In genomic region chr4:98510757-98511517, GRCh38 we compare ENCODE assay signal across 12 cellular contexts.
DNase-seq lines count a peak whose midpoint lies in the region; ATAC-seq and TF ChIP-seq lines count a peak whose summit lies in the region.
"Had no signal": no experiment of that assay in that cellular context is flagged by ENCODE, and none has a peak within 500 bp of the region (broad histone marks: within the 10 kb centered on the region; RNA-seq: fewer than 3 reads in every experiment).

No MANE protein-coding gene starts in this region.

- CTCF ChIA-PET in AG04450 (lab: Charles Lee) (interaction anchor here (0.9 to 2.3 kb wide), 2 partner anchors 44 to 483 kb away, joined by 3 to 4 read pairs; no protein-coding TSS in a partner anchor), HEK293T (lab: Yijun Ruan, JAX) (no interaction called here)

- H3K4me3 ChIP-seq in AG04450 (ENCODE audit: low read depth, low read length) = no peak overlapping the region
- H3K4me3 ChIP-seq in HFF-Myc (replicated peaks; ENCODE audit: low read depth, low read length) = no peak overlapping the region
- H3K4me3 ChIP-seq in fibroblast of villous mesenchyme (ENCODE audit: low read depth, low read length) = no peak overlapping the region
- H3K4me3 ChIP-seq: colonic mucosa, tibial nerve had no signal

- no peaks in the 10 kb centered on the region for H3K27me3 Mint-ChIP-seq in activated T-helper 2 cell treated with anti-CD3 and anti-CD28 coated beads, Interferon-gamma antibody, Interleukin-2, Interleukin-4, amounts not matched to agents 10 μg/mL and 5 μg/mL and 100 μg/mL, durations not matched to agents 14 hours and 24 hours and 36 hours (ENCODE audit: low read depth)

- peak overlapping the region; percentile 70 for H3K27ac Mint-ChIP-seq in activated T-helper 2 cell treated with anti-CD3 and anti-CD28 coated beads, Interferon-gamma antibody, Interleukin-2, Interleukin-4, amounts not matched to agents 10 μg/mL and 5 μg/mL and 100 μg/mL, durations not matched to agents 14 hours and 24 hours and 36 hours

- ATAC-seq in HG02852 (IDR thresholded peaks at IDR 0.05; ENCODE audit: unreplicated experiment) = no peak
- no peak for ATAC-seq in GM21447 (IDR thresholded peaks at IDR 0.05; ENCODE audit: unreplicated experiment)
- ATAC-seq: left colon had no signal

- TF ChIP-seq CTCF in AG04450 (IDR thresholded peaks at IDR 0.05; ENCODE audit: low read depth, low read length) = no peak
- TF ChIP-seq CTCF in HFF-Myc (IDR thresholded peaks at IDR 0.05; ENCODE audit: low read depth, low read length, missing control alignments) = no peak
- no peak for TF ChIP-seq CTCF in fibroblast of villous mesenchyme (IDR thresholded peaks at IDR 0.05; ENCODE audit: insufficient read depth, low read depth, low read length)

- peaks cover 18% of the 10 kb centered on the region for H3K36me3 Mint-ChIP-seq in activated T-helper 2 cell treated with anti-CD3 and anti-CD28 coated beads, Interferon-gamma antibody, Interleukin-2, Interleukin-4, amounts not matched to agents 10 μg/mL and 5 μg/mL and 100 μg/mL, durations not matched to agents 14 hours and 24 hours and 36 hours (ENCODE audit: low read depth)

- peaks cover 80% of the 10 kb centered on the region for H3K4me1 Mint-ChIP-seq in activated T-helper 2 cell treated with anti-CD3 and anti-CD28 coated beads, Interferon-gamma antibody, Interleukin-2, Interleukin-4, amounts not matched to agents 10 μg/mL and 5 μg/mL and 100 μg/mL, durations not matched to agents 14 hours and 24 hours and 36 hours (ENCODE audit: low read depth)

- no peaks in the 10 kb centered on the region for H3K9me3 Mint-ChIP-seq in activated T-helper 2 cell treated with anti-CD3 and anti-CD28 coated beads, Interferon-gamma antibody, Interleukin-2, Interleukin-4, amounts not matched to agents 10 μg/mL and 5 μg/mL and 100 μg/mL, durations not matched to agents 14 hours and 24 hours and 36 hours

- H3K9me3 ChIP-seq in AG04450 (ENCODE audit: control insufficient read depth, insufficient read depth, low read length) = no peaks in the 10 kb centered on the region
- H3K9me3 ChIP-seq: colonic mucosa, tibial nerve had no signal

- intact Hi-C loops in activated T-helper 2 cell treated with anti-CD3 and anti-CD28 coated beads, Interferon-gamma antibody, Interleukin-2, Interleukin-4, amounts not matched to agents 10 μg/mL and 5 μg/mL and 100 μg/mL, durations not matched to agents 14 hours and 24 hours and 36 hours (cut with micrococcal nuclease) = loop anchor here (1.0 to 10.0 kb wide), 6 partner anchors 18 to 152 kb away; no protein-coding TSS in a partner anchor

- H3K4me3 Mint-ChIP-seq in activated T-helper 2 cell treated with anti-CD3 and anti-CD28 coated beads, Interferon-gamma antibody, Interleukin-2, Interleukin-4, amounts not matched to agents 10 μg/mL and 5 μg/mL and 100 μg/mL, durations not matched to agents 14 hours and 24 hours and 36 hours (ENCODE audit: low read depth) = peak overlapping the region; percentile 50

- DNase-seq in AG04450 (ENCODE audit: low read depth, low spot score) = peak; percentile 80
- DNase-seq in HFF-Myc (ENCODE audit: extremely low read depth, low read depth) = peak; percentile 82
- DNase-seq in activated T-helper 2 cell treated with anti-CD3 and anti-CD28 coated beads, Interferon-gamma antibody, Interleukin-2, Interleukin-4, amounts not matched to agents 10 μg/mL and 5 μg/mL and 100 μg/mL, durations not matched to agents 14 hours and 24 hours and 36 hours (ENCODE audit: low spot score) = peak; percentile 28
- peak; percentile 82 for DNase-seq in fibroblast of villous mesenchyme (ENCODE audit: low read depth)
- no peak for DNase-seq in RPMI8226
- DNase-seq in HEK293T (ENCODE audit: extremely low spot score) = no peak
- DNase-seq: colonic mucosa, left colon, small intestine had no signal

- no peaks in the 10 kb centered on the region for H3K27me3 ChIP-seq in AG04450 (ENCODE audit: control insufficient read depth, insufficient read depth, low read length)
- H3K27me3 ChIP-seq: colonic mucosa, tibial nerve had no signal

- POLR2A ChIA-PET in AG04450 (lab: Yijun Ruan, JAX) (interaction anchor here (0.7 to 1.2 kb wide), 3 partner anchors 15 to 143 kb away, joined by 3 read pairs; no protein-coding TSS in a partner anchor), HEK293T (lab: Yijun Ruan, JAX) (no interaction called here)

- peak overlapping the region; percentile 68 for H3K27ac ChIP-seq in AG04450 (ENCODE audit: low read depth, low read length)
- H3K27ac ChIP-seq: colonic mucosa, tibial nerve had no signal

TF ChIP-seq in HEK293T, 16 proteins besides CTCF, POLR2A, EP300 and RAD21:
- no peak for TF ChIP-seq NFRKB (IDR thresholded peaks at IDR 0.05)
- no peak for TF ChIP-seq PKNOX1 (IDR thresholded peaks at IDR 0.05)
- no peak for TF ChIP-seq TARDBP (IDR thresholded peaks at IDR 0.05)
- no peak for TF ChIP-seq SUZ12 (IDR thresholded peaks at IDR 0.05)
- TF ChIP-seq ELF4 (IDR thresholded peaks at IDR 0.05) = no peak
- TF ChIP-seq LEF1 (IDR thresholded peaks at IDR 0.05; ENCODE audit: borderline replicate concordance) = no peak
- no peak for TF ChIP-seq ARNT (IDR thresholded peaks at IDR 0.05)
- TF ChIP-seq CTBP1 (IDR thresholded peaks at IDR 0.05; ENCODE audit: borderline replicate concordance) = no peak
- TF ChIP-seq BHLHE40 (IDR thresholded peaks at IDR 0.05; ENCODE audit: borderline replicate concordance) = no peak
- no peak for TF ChIP-seq HDGF (IDR thresholded peaks at IDR 0.05; ENCODE audit: borderline replicate concordance)
- TF ChIP-seq L3MBTL2 (conservative IDR thresholded peaks at IDR 0.05) = no peak
- TF ChIP-seq FOXM1 (IDR thresholded peaks at IDR 0.05; ENCODE audit: borderline replicate concordance) = no peak
- no peak for TF ChIP-seq ZNF384 (IDR thresholded peaks at IDR 0.05)
- TF ChIP-seq FOXA1 (IDR thresholded peaks at IDR 0.05) = no peak

Comparison
In these comparisons a context has a peak if more than half of its experiments do, and no peak if none do; other contexts are left out.
1. DNase-seq: peak in AG04450 (single experiment), HFF-Myc (single experiment), activated T-helper 2 cell treated with anti-CD3 and anti-CD28 coated beads, Interferon-gamma antibody, Interleukin-2, Interleukin-4, amounts not matched to agents 10 μg/mL and 5 μg/mL and 100 μg/mL, durations not matched to agents 14 hours and 24 hours and 36 hours (single experiment) and fibroblast of villous mesenchyme (single experiment); none in RPMI8226 (single experiment) and HEK293T (single experiment).